9 cellular contexts compared by ENCODE assay signal in the genomic region with DNA sequence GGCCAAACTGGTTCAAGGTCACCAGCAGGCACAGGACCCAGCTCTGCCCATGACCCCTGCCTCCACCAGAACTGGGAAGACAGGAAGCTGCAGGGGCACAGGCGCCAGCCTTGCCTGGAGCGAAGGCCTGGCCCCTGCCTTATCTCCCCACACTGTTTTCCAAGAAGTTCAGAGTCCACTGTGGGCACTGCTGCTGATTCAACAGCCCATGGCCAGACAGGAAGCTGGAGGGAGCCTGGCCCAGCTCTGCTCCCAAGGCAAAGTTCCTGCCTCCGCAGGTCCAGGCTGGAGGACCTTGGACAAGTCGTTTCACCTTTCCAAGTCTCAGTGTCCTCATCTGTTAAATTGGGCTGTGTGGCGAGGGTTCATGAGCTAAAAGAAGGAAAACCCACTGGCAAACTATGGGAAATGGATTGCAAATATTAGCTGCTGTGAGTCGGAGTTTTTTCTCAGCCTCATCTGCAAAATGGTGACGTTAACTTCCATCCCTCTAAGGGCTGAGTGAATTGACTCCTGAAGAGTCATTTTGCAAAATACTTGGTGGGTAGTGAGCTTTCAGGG. TPM values are rescaled to one million over a fixed set of nuclear protein-coding genes. Genes with fewer than 3 reads are reported as not detected.
DNase-seq lines count a peak whose midpoint lies in the region; ATAC-seq and TF ChIP-seq lines count a peak whose summit lies in the region.
"Had no signal": no experiment of that assay in that cellular context is flagged by ENCODE, and none has a peak within 500 bp of the region (broad histone marks: within the 10 kb centered on the region; RNA-seq: fewer than 3 reads in every experiment).

No MANE protein-coding gene starts in this region.

- WGBS in mammary epithelial cell (ENCODE audit: low coverage, missing lambda C conversion rate), result 70% methylated on average over 6 of the region's 7 CpGs
- 64% methylated on average over 7 of the region's 7 CpGs for WGBS in urinary bladder

- H3K27ac Mint-ChIP-seq in activated naive CD4-positive, alpha-beta T cell treated with anti-CD3 and anti-CD28 coated beads for 36 hours, result no peak overlapping the region
- no peak overlapping the region for H3K27ac Mint-ChIP-seq in memory B cell

- no peaks in the 10 kb centered on the region for H3K79me2 ChIP-seq in mammary epithelial cell (ENCODE audit: insufficient read depth, low read length)

- no peak for DNase-seq in activated naive CD4-positive, alpha-beta T cell treated with anti-CD3 and anti-CD28 coated beads for 36 hours
- no peak for DNase-seq in activated naive CD4-positive, alpha-beta T cell treated with Interleukin-2 at 50 U/mL for 16 hours
- no peak for DNase-seq in mammary epithelial cell
- no peak for DNase-seq in memory B cell (ENCODE audit: low spot score in 2 of 2)
- DNase-seq in NCI-H526 treated with DMSO at 0.1 percent for 48 hours (lab: John Stamatoyannopoulos, UW), result no peak
- DNase-seq in H4 (ENCODE audit: low spot score), result no peak
- no peak for DNase-seq in stimulated activated CD4-positive, alpha-beta T cell treated with anti-CD3 and anti-CD28 coated beads, Interleukin-2, amount 100 ng/mL, for 48 hours
- DNase-seq: NCI-H1436 had no signal

- no peak for ATAC-seq in memory B cell (ENCODE audit: low read depth)

- H3K27me3 ChIP-seq in mammary epithelial cell (ENCODE audit: insufficient read depth, low read length), result no peaks in the 10 kb centered on the region

- H3K36me3 Mint-ChIP-seq in activated naive CD4-positive, alpha-beta T cell treated with anti-CD3 and anti-CD28 coated beads for 36 hours (ENCODE audit: low read depth), result no peaks in the 10 kb centered on the region
- peaks cover 2% of the 10 kb centered on the region for H3K36me3 Mint-ChIP-seq in memory B cell

- peak overlapping the region; percentile 99 for H3K4me2 ChIP-seq in mammary epithelial cell (ENCODE audit: insufficient read depth, low read depth, low read length)

- intact Hi-C loops in activated naive CD4-positive, alpha-beta T cell treated with anti-CD3 and anti-CD28 coated beads for 36 hours (cut with micrococcal nuclease), result no loop called here
- intact Hi-C loops in mammary epithelial cell (cut with micrococcal nuclease), result no loop called here

- BruUV-seq in mammary epithelial cell (replicated peaks; lab: Mats Ljungman, UMichigan), result TSS peak; percentile 31

- H4K20me1 ChIP-seq in mammary epithelial cell (ENCODE audit: insufficient read depth, low read length), result no peaks in the 10 kb centered on the region

- H3K27ac ChIP-seq in mammary epithelial cell (ENCODE audit: insufficient read depth, low read depth, low read length) (no peak overlapping the region), urinary bladder (ENCODE audit: low read depth) (no peak overlapping the region)

- CTCF ChIA-PET in activated naive CD4-positive, alpha-beta T cell treated with anti-CD3 and anti-CD28 coated beads for 36 hours (lab: Charles Lee), result interaction anchor here (0.6 to 1.9 kb wide), 6 partner anchors 16 to 84 kb away, joined by 3 to 10 read pairs (median 4); no protein-coding TSS in a partner anchor
- CTCF ChIA-PET in mammary epithelial cell (lab: Charles Lee; ENCODE audit: low non-redundant PET), result no interaction called here

- peak overlapping the region; percentile 53 for H3K4me3 Mint-ChIP-seq in activated naive CD4-positive, alpha-beta T cell treated with anti-CD3 and anti-CD28 coated beads for 36 hours
- peak overlapping the region; percentile 80 for H3K4me3 Mint-ChIP-seq in memory B cell

- H2AFZ ChIP-seq in mammary epithelial cell (ENCODE audit: low read depth, low read length), result peak overlapping the region; percentile 98

- no peak for TF ChIP-seq CTCF in mammary epithelial cell (conservative IDR thresholded peaks at IDR 0.05 in 1 of 2, IDR thresholded peaks at IDR 0.05 in 1 of 2; ENCODE audit: extremely low read depth in 1 of 2, insufficient read depth in 1 of 2, low read depth in 1 of 2, low read length in 2 of 2)

- peaks cover 8% of the 10 kb centered on the region for H3K4me1 ChIP-seq in mammary epithelial cell (ENCODE audit: insufficient read depth, low read length)
- H3K4me1 ChIP-seq in urinary bladder (ENCODE audit: insufficient read depth), result no peaks in the 10 kb centered on the region

- in situ Hi-C loops in mammary epithelial cell (cut with MboI; ENCODE audit: low sequenced_read_pairs in 2 of 2), result no loop called here

- no peak overlapping the region for H3K9ac ChIP-seq in mammary epithelial cell (ENCODE audit: insufficient read depth, low read length)

- H3K36me3 ChIP-seq in mammary epithelial cell (ENCODE audit: insufficient read depth, low read length), result no peaks in the 10 kb centered on the region
- no peaks in the 10 kb centered on the region for H3K36me3 ChIP-seq in urinary bladder (ENCODE audit: insufficient read depth)

- H3K4me3 ChIP-seq in mammary epithelial cell (replicated peaks in 1 of 3; ENCODE audit: insufficient read depth in 1 of 3, low read depth in 2 of 3, low read length in 3 of 3), result peak overlapping the region; percentile 75 to 87 (median 81)
- H3K4me3 ChIP-seq in urinary bladder (ENCODE audit: low read depth, low read length), result peak overlapping the region; percentile 86

- dilution Hi-C loops in mammary epithelial cell (cut with HindIII; ENCODE audit: low sequenced_read_pairs), result no loop called here

- H3K27me3 Mint-ChIP-seq in activated naive CD4-positive, alpha-beta T cell treated with anti-CD3 and anti-CD28 coated beads for 36 hours (ENCODE audit: low read depth), result no peaks in the 10 kb centered on the region
- peaks cover 2% of the 10 kb centered on the region for H3K27me3 Mint-ChIP-seq in memory B cell

- H3K9me3 ChIP-seq in mammary epithelial cell (replicated peaks; ENCODE audit: insufficient read depth, low read length), result no peaks in the 10 kb centered on the region

- H3K4me1 Mint-ChIP-seq in activated naive CD4-positive, alpha-beta T cell treated with anti-CD3 and anti-CD28 coated beads for 36 hours (ENCODE audit: low read depth), result peaks cover 14% of the 10 kb centered on the region
- peaks cover 12% of the 10 kb centered on the region for H3K4me1 Mint-ChIP-seq in memory B cell

- H3K9me3 Mint-ChIP-seq in activated naive CD4-positive, alpha-beta T cell treated with anti-CD3 and anti-CD28 coated beads for 36 hours, result no peaks in the 10 kb centered on the region
- H3K9me3 Mint-ChIP-seq in memory B cell, result no peaks in the 10 kb centered on the region

RNA-seq across cellular contexts. Expression of gene PHETA1, which starts 1.2 kb away (rescaled TPM):
- total RNA-seq in activated naive CD4-positive, alpha-beta T cell treated with anti-CD3 and anti-CD28 coated beads for 36 hours, result 1 to 10 TPM in 1 of 2 experiments, under 1 TPM in 1; 0.35 to 1.0 TPM
- total RNA-seq in mammary epithelial cell (1 to 10 TPM; 6.8 to 6.9 TPM), urinary bladder (2.5 TPM)
- polyA plus RNA-seq in mammary epithelial cell (3.8 TPM), urinary bladder (9.8 TPM)
- polyA minus RNA-seq in mammary epithelial cell, result 4.3 TPM
- total RNA-seq in H4 (2014; rRNA removed; shearing (Covaris generic)), result 2.1 and 3.5 TPM in 2 replicates

RNA-seq across cellular contexts. Expression of gene SH2B3, which starts 38.0 kb away (rescaled TPM):
- total RNA-seq in activated naive CD4-positive, alpha-beta T cell treated with anti-CD3 and anti-CD28 coated beads for 36 hours, result 10 to 100 TPM; 21.1 to 21.3 TPM
- 10 to 100 TPM; 11.7 to 15.8 TPM for total RNA-seq in mammary epithelial cell
- polyA plus RNA-seq in mammary epithelial cell, result 18.1 TPM
- polyA minus RNA-seq in mammary epithelial cell, result 20.3 TPM
- 15.3 TPM for total RNA-seq in urinary bladder
- 12.8 TPM for polyA plus RNA-seq in urinary bladder
- 11.5 and 12.1 TPM in 2 replicates for total RNA-seq in H4 (2014; rRNA removed; shearing (Covaris generic))
